ENCODE assay signal across 9 cellular contexts in the genomic region with DNA sequence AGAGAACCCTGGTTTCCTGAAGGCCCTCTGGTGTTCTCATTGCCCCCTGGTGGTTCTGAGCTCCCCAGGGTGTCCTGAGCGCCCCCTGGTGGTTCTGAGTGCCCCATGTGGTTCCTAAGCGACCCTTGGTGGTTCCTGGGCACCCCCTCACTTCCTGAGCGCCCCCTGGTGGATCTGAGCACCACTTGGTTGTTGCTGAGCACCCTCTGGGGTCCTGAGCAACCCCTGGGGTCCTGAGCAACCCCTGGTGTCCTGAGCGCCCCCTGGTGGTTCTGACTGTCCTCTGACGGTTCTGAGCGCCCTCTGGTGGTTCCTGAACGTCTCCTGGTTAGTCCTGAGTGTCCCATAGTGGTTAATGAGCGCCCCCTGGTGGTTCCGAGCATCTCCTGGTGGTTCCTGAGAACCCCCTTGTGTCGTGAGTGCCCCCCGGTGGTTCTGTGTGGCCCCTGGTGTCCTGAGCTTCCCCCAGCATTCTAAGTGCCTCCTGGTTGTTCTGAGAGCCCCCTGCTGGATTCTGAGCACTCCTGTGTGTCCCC.
DNase-seq lines count a peak whose midpoint lies in the region; ATAC-seq and TF ChIP-seq lines count a peak whose summit lies in the region.
"Had no signal": no experiment of that assay in that cellular context is flagged by ENCODE, and none has a peak within 500 bp of the region (broad histone marks: within the 10 kb centered on the region; RNA-seq: fewer than 3 reads in every experiment).

No MANE protein-coding gene starts in this region.

- H3K4me1 ChIP-seq in SJCRH30: no peaks in the 10 kb centered on the region
- H3K4me1 ChIP-seq: BLaER1 had no signal

- H3K4me3 ChIP-seq in SJCRH30: no peak overlapping the region
- H3K4me3 ChIP-seq: BLaER1 had no signal

- ATAC-seq in GM21528 (IDR thresholded peaks at IDR 0.05; ENCODE audit: low FRiP score, unreplicated experiment): no peak
- no peak for ATAC-seq in HG03354 (IDR thresholded peaks at IDR 0.05; ENCODE audit: poor library complexity, severe bottlenecking, unreplicated experiment)

- no peaks in the 10 kb centered on the region for H3K9me3 ChIP-seq in SJCRH30 (replicated peaks)
- H3K9me3 ChIP-seq: BLaER1 had no signal

- DNase-seq in NCI-H82 (lab: John Stamatoyannopoulos, UW): peak; percentile 59
- DNase-seq in NCI-H82 treated with DMSO at 0.1 percent for 48 hours (lab: John Stamatoyannopoulos, UW; ENCODE audit: unreplicated experiment): no peak
- peak; percentile 43 to 50 for DNase-seq in SJCRH30
- DNase-seq in erythroblast (lab: John Stamatoyannopoulos, UW): peak; percentile 85 to 89
- DNase-seq in stimulated activated CD8-positive, alpha-beta memory T cell treated with anti-CD3 and anti-CD28 coated beads, Interleukin-4, amount 100 ng/mL, for 48 hours: peak; percentile 95
- no peak for DNase-seq in NCI-H748 treated with DMSO at 0.1 percent for 48 hours (lab: John Stamatoyannopoulos, UW)

- no peaks in the 10 kb centered on the region for H3K27me3 ChIP-seq in SJCRH30
- H3K27me3 ChIP-seq: BLaER1 had no signal

- H3K27ac ChIP-seq in SJCRH30: no peak overlapping the region
- H3K27ac ChIP-seq: BLaER1 had no signal

- no peak for TF ChIP-seq POLR2A in erythroblast (IDR thresholded peaks at IDR 0.05; ENCODE audit: low read length)

- no peaks in the 10 kb centered on the region for H3K36me3 ChIP-seq in SJCRH30
- H3K36me3 ChIP-seq: BLaER1 had no signal

Comparison
In these comparisons a context has a peak if more than half of its experiments do, and no peak if none do; other contexts are left out.
1. DNase-seq: peak in NCI-H82 (single experiment), SJCRH30 (2 of 2), erythroblast (2 of 2) and stimulated activated CD8-positive, alpha-beta memory T cell treated with anti-CD3 and anti-CD28 coated beads, Interleukin-4, amount 100 ng/mL, for 48 hours (single experiment); none in NCI-H82 treated with DMSO at 0.1 percent for 48 hours (single experiment) and NCI-H748 treated with DMSO at 0.1 percent for 48 hours (single experiment).